In genomic region chr3:184052773-184053172, GRCh38 we compare ENCODE assay signal across 9 cellular contexts. TPM values are rescaled to one million over a fixed set of nuclear protein-coding genes. Genes with fewer than 3 reads are reported as not detected.
"Had no signal": no experiment of that assay in that cellular context is flagged by ENCODE, and none has a peak within 500 bp of the region (broad histone marks: within the 10 kb centered on the region; RNA-seq: fewer than 3 reads in every experiment).

HTR3C (plus strand) TSS chr3:184053047; CDS start chr3:184053081, 34 bp downstream.

- DNase-seq: H9, HCEC 1CT, IMR-90, KBM-7 had no signal

- ATAC-seq: GM23338 had no signal

- H3K4me2 ChIP-seq: GM23338 had no signal

- FAIRE-seq: H1, H54, HTR-8/SVneo had no signal

- H3K4me3 ChIP-seq: GM23338 had no signal

RNA-seq across cellular contexts. Expression of gene HTR3C, which starts in this region (rescaled TPM):
- total RNA-seq: GM23338, H1, H9, HT-29, IMR-90 had no signal
- polyA plus RNA-seq: GM23338, IMR-90 had no signal
